Comparison of ENCODE assay signal across 8 cellular contexts in genomic region chr1:39898648-39899603, GRCh38. TPM values are rescaled to one million over a fixed set of nuclear protein-coding genes. Genes with fewer than 3 reads are reported as not detected.
DNase-seq lines count a peak whose midpoint lies in the region; ATAC-seq and TF ChIP-seq lines count a peak whose summit lies in the region.

No MANE protein-coding gene starts in this region.

- WGBS in right cardiac atrium = 58% methylated on average over 14 of the region's 14 CpGs
- 62 to 71% (median 64%) methylated on average over 14 of the region's 14 CpGs for WGBS in heart left ventricle, 4 donors

- H3K4me3 ChIP-seq in right cardiac atrium (ENCODE audit: low read length) (no peak overlapping the region), heart left ventricle (no peak overlapping the region), upper lobe of right lung (no peak overlapping the region), tibial artery (no peak overlapping the region)

- peak in 1 of 2 donors; percentile 28 for ATAC-seq in right cardiac atrium
- ATAC-seq in heart left ventricle = no peak
- no peak for ATAC-seq in upper lobe of right lung

- no peaks in the 10 kb centered on the region for H3K4me1 ChIP-seq in right cardiac atrium (ENCODE audit: control insufficient read depth, insufficient read depth, low read length)
- H3K4me1 ChIP-seq in heart left ventricle = peaks cover 0 to 28% (median 9%) of the 10 kb centered on the region in 12 donors
- H3K4me1 ChIP-seq in upper lobe of right lung = peaks cover 18% of the 10 kb centered on the region
- H3K4me1 ChIP-seq in tibial artery = peaks cover 0 to 22% (median 19%) of the 10 kb centered on the region in 4 donors

- H3K36me3 Mint-ChIP-seq in T-helper 2 cell treated with Interferon-gamma antibody and Interleukin-4, amounts not matched to agents 5 μg/mL and 100 μg/mL, for 36 hours (ENCODE audit: low read depth) = no peaks in the 10 kb centered on the region

- no peak for TF ChIP-seq POLR2A in heart left ventricle (IDR thresholded peaks at IDR 0.05)

- H3K36me3 ChIP-seq in heart left ventricle (no peaks in the 10 kb centered on the region), upper lobe of right lung (no peaks in the 10 kb centered on the region), tibial artery (no peaks in the 10 kb centered on the region)

- H3K27me3 ChIP-seq in right cardiac atrium (ENCODE audit: control insufficient read depth, insufficient read depth) (no peaks in the 10 kb centered on the region), heart left ventricle (peaks cover 0 to 70% (median 21%) of the 10 kb centered on the region in 9 donors), upper lobe of right lung (no peaks in the 10 kb centered on the region), tibial artery (peaks cover 5 to 73% of the 10 kb centered on the region in 2 donors)

- intact Hi-C loops in right cardiac atrium (cut with DNase I) = no loop called here
- intact Hi-C loops in heart left ventricle (cut with DNase I) = loop anchor here in 2 of 10 donors (5.0 kb wide), 2 partner anchors 47 to 82 kb away; no protein-coding TSS in a partner anchor
- intact Hi-C loops in upper lobe of right lung (cut with DNase I) = no loop called here
- intact Hi-C loops in tibial artery (cut with DNase I; ENCODE audit: low total_unique reads) = no loop called here

- no peaks in the 10 kb centered on the region for H3K9me3 Mint-ChIP-seq in T-helper 2 cell treated with Interferon-gamma antibody and Interleukin-4, amounts not matched to agents 5 μg/mL and 100 μg/mL, for 36 hours

- no peak overlapping the region for H3K4me3 Mint-ChIP-seq in T-helper 2 cell treated with Interferon-gamma antibody and Interleukin-4, amounts not matched to agents 5 μg/mL and 100 μg/mL, for 36 hours

- H3K27ac Mint-ChIP-seq in T-helper 2 cell treated with Interferon-gamma antibody and Interleukin-4, amounts not matched to agents 5 μg/mL and 100 μg/mL, for 36 hours = no peak overlapping the region

- peak in 2 of 3 donors; percentile 16 to 56 for DNase-seq in right cardiac atrium
- DNase-seq in heart left ventricle = no peak
- peak; percentile 76 for DNase-seq in hepatic stellate cell (ENCODE audit: low spot score)
- DNase-seq in ureter (ENCODE audit: low spot score) = peak; percentile 81
- no peak for DNase-seq in upper lobe of right lung
- DNase-seq in T-helper 2 cell treated with Interferon-gamma antibody and Interleukin-4, amounts not matched to agents 5 μg/mL and 100 μg/mL, for 36 hours (ENCODE audit: low spot score) = no peak
- DNase-seq in tibial artery = no peak

- H3K27ac ChIP-seq in right cardiac atrium (ENCODE audit: low read length) = no peak overlapping the region
- no peak overlapping the region for H3K27ac ChIP-seq in heart left ventricle
- H3K27ac ChIP-seq in upper lobe of right lung = no peak overlapping the region
- H3K27ac ChIP-seq in tibial artery = no peak overlapping the region

- H3K9me3 ChIP-seq in right cardiac atrium (ENCODE audit: control insufficient read depth, low read length) (no peaks in the 10 kb centered on the region), heart left ventricle (no peaks in the 10 kb centered on the region), upper lobe of right lung (no peaks in the 10 kb centered on the region), tibial artery (no peaks in the 10 kb centered on the region)

- peaks cover 68% of the 10 kb centered on the region for H3K27me3 Mint-ChIP-seq in T-helper 2 cell treated with Interferon-gamma antibody and Interleukin-4, amounts not matched to agents 5 μg/mL and 100 μg/mL, for 36 hours (ENCODE audit: low read depth)

- TF ChIP-seq CTCF in heart left ventricle (IDR thresholded peaks at IDR 0.05) = no peak
- TF ChIP-seq CTCF in upper lobe of right lung (IDR thresholded peaks at IDR 0.05) = no peak
- no peak for TF ChIP-seq CTCF in tibial artery (IDR thresholded peaks at IDR 0.05)

- peaks cover 5% of the 10 kb centered on the region for H3K4me1 Mint-ChIP-seq in T-helper 2 cell treated with Interferon-gamma antibody and Interleukin-4, amounts not matched to agents 5 μg/mL and 100 μg/mL, for 36 hours (ENCODE audit: low read depth)

TF ChIP-seq in PFSK-1, 5 proteins besides CTCF, POLR2A, EP300 and RAD21:
- TF ChIP-seq SIN3A (IDR thresholded peaks at IDR 0.05; ENCODE audit: borderline replicate concordance, insufficient read depth, low read length) = 0 out of 2 replicates have a peak, but pooled peaks have one; percentile 39
- TF ChIP-seq POLR2AphosphoS5 (IDR thresholded peaks at IDR 0.05; ENCODE audit: low read depth, low read length) = no peak

RNA-seq across cellular contexts. Expression of gene MYCL, which starts 2.8 kb away (rescaled TPM):
- total RNA-seq in right cardiac atrium (under 1 TPM; 0.33 to 0.97 (median 0.57) TPM), heart left ventricle (1 to 10 TPM in 3 of 9 donors, under 1 TPM in 6; 0.27 to 3.0 (median 0.75) TPM), ureter (84.3 TPM), upper lobe of right lung (3.6 TPM)
- polyA plus RNA-seq in right cardiac atrium (0.23 TPM), heart left ventricle (under 1 TPM; 0.15 to 0.53 TPM)
- 11.8 TPM for polyA plus RNA-seq in PFSK-1 (2012; ENCODE audit: insufficient read length, low read depth)

RNA-seq across cellular contexts. Expression of gene TRIT1, which starts 15.6 kb away (rescaled TPM):
- 10 to 100 TPM; 16.4 to 20.6 (median 18.1) TPM for total RNA-seq in right cardiac atrium
- polyA plus RNA-seq in right cardiac atrium = 17.6 TPM
- 10 to 100 TPM; 15.0 to 19.0 (median 17.2) TPM for total RNA-seq in heart left ventricle
- polyA plus RNA-seq in heart left ventricle = 10 to 100 TPM; 13.6 to 14.0 TPM
- 14.8 TPM for polyA plus RNA-seq in PFSK-1 (2012; ENCODE audit: insufficient read length, low read depth)
- total RNA-seq in ureter = 54.0 TPM
- total RNA-seq in upper lobe of right lung = 13.1 TPM

RNA-seq across cellular contexts. Expression of gene MFSD2A, which starts 56.0 kb away (rescaled TPM):
- 1 to 10 TPM in 1 of 4 donors, under 1 TPM in 3; 0.31 to 1.1 (median 0.81) TPM for total RNA-seq in right cardiac atrium
- polyA plus RNA-seq in right cardiac atrium = 0.43 TPM
- 1 to 10 TPM in 4 of 9 donors, under 1 TPM in 5; 0.23 to 4.2 (median 0.96) TPM for total RNA-seq in heart left ventricle
- 10 to 100 TPM in 1 of 2 donors, under 1 TPM in 1; 0.11 to 12.7 TPM for polyA plus RNA-seq in heart left ventricle
- 43.9 TPM for polyA plus RNA-seq in PFSK-1 (2012; ENCODE audit: insufficient read length, low read depth)
- 28.5 TPM for total RNA-seq in ureter
- 225 TPM for total RNA-seq in upper lobe of right lung

Comparison
In these comparisons a context has a peak if more than half of its experiments do, and no peak if none do; other contexts are left out.
1. DNase-seq: peak in right cardiac atrium (2 of 3), hepatic stellate cell (single experiment) and ureter (single experiment); none in heart left ventricle (0 of 5), upper lobe of right lung (single experiment), T-helper 2 cell treated with Interferon-gamma antibody and Interleukin-4, amounts not matched to agents 5 μg/mL and 100 μg/mL, for 36 hours (single experiment) and tibial artery (0 of 2).
2. RNA of gene MYCL, which starts 2.8 kb away (total RNA-seq): 84.3 TPM in ureter (single experiment); 3.6 TPM in upper lobe of right lung (single experiment), 0.27 to 3.0 TPM in heart left ventricle and 0.33 to 0.97 TPM in right cardiac atrium; every median in the first group is over 10 times any median in the second.